In the genomic region with DNA sequence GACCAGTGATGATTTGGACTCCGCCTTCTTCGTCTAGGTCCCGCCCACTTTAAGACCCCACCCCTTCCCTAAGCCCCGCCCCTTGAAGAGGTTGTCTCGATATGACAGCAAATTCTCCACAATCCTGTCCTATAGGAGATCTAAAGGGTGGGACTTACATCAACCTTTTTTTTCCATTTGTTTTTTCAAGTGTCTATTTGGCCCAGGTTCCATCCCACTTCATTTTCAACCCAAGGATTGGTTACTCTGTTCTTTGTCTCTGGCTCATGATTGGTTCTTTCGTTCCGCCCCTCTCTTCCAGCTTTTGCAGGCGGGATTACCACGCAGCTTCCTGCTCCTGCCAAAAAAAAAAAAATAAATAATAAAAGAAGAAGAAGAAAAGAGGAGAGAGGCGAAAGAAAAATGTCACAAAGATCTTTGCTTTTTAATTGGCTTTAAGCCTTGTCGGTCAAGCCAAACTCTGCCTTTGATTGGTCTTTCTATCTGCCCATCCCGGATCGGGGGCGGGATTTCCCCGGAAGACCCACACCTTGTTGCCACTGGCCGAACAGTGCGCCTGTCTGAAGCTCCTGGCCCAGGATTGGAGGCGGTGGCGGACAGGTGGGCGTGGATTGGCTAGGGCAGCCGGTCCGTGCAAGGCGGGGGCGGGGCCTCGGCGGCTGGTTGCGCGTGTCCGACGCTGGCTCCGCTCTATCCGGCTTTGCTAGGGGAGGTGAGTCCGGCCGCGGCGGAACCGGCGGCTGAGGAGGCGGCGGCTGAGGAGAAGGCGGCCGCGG, we compare ENCODE assay signal across 8 cellular contexts. TPM values are rescaled to one million over a fixed set of nuclear protein-coding genes. Genes with fewer than 3 reads are reported as not detected.
DNase-seq lines count a peak whose midpoint lies in the region; ATAC-seq, FAIRE-seq and TF ChIP-seq lines count a peak whose summit lies in the region.

No MANE protein-coding gene starts in this region.

- no peaks in the 10 kb centered on the region for H3K36me3 ChIP-seq in astrocyte (ENCODE audit: insufficient read depth, low read length)
- H3K36me3 ChIP-seq in uterus: no peaks in the 10 kb centered on the region

- DNase-seq in NCI-H187 treated with DMSO at 0.1 percent for 48 hours (lab: John Stamatoyannopoulos, UW): peak; percentile 96
- peak; percentile 100 for DNase-seq in T-helper 2 cell treated with Interferon-gamma antibody and Interleukin-4, amounts not matched to agents 5 μg/mL and 100 μg/mL, for 36 hours (ENCODE audit: low spot score)
- DNase-seq in astrocyte (ENCODE audit: low read depth): peak; percentile 99
- peak; percentile 100 for DNase-seq in right cardiac atrium
- peak; percentile 99 for DNase-seq in pulmonary artery endothelial cell (ENCODE audit: low read depth, low spot score)
- peak; percentile 99 for DNase-seq in uterus

- H3K36me3 Mint-ChIP-seq in T-helper 2 cell treated with Interferon-gamma antibody and Interleukin-4, amounts not matched to agents 5 μg/mL and 100 μg/mL, for 36 hours (ENCODE audit: low read depth): peaks cover 16% of the 10 kb centered on the region
- no peaks in the 10 kb centered on the region for H3K36me3 Mint-ChIP-seq in astrocyte (ENCODE audit: low read depth, unreplicated experiment)

- peaks cover 42% of the 10 kb centered on the region for H3K4me1 Mint-ChIP-seq in T-helper 2 cell treated with Interferon-gamma antibody and Interleukin-4, amounts not matched to agents 5 μg/mL and 100 μg/mL, for 36 hours (ENCODE audit: low read depth)
- H3K4me1 Mint-ChIP-seq in astrocyte (ENCODE audit: low read depth, unreplicated experiment): peaks cover 21% of the 10 kb centered on the region

- intact Hi-C loops in right cardiac atrium (cut with DNase I): no loop called here
- intact Hi-C loops in uterus (cut with DNase I; ENCODE audit: low total_unique reads): no loop called here

- peaks cover 28% of the 10 kb centered on the region for H3K4me1 ChIP-seq in astrocyte (ENCODE audit: insufficient read depth, low read length)
- H3K4me1 ChIP-seq in right cardiac atrium (ENCODE audit: control insufficient read depth, insufficient read depth, low read length): peaks cover 8% of the 10 kb centered on the region
- H3K4me1 ChIP-seq in uterus: peaks cover 0 to 4% of the 10 kb centered on the region in 2 donors

- under 1% methylated on average over 43 of the region's 43 CpGs for WGBS in right cardiac atrium

- H3K27me3 ChIP-seq in astrocyte (ENCODE audit: insufficient read depth, low read length) (no peaks in the 10 kb centered on the region), right cardiac atrium (ENCODE audit: control insufficient read depth, insufficient read depth) (no peaks in the 10 kb centered on the region), uterus (no peaks in the 10 kb centered on the region)

- peak overlapping the region; percentile 69 for H3K27ac ChIP-seq in astrocyte (ENCODE audit: low read depth, low read length)
- peak overlapping the region; percentile 75 for H3K27ac ChIP-seq in right cardiac atrium (ENCODE audit: low read length)
- peak overlapping the region; percentile 78 to 91 for H3K27ac ChIP-seq in uterus

- TF ChIP-seq POLR2A in GM18505 (IDR thresholded peaks at IDR 0.05; ENCODE audit: borderline replicate concordance, extremely low read depth, insufficient read depth, insufficient read length) (peak; percentile 89), uterus (IDR thresholded peaks at IDR 0.05) (peak; percentile 61 to 72)

- no peak overlapping the region for H2AFZ ChIP-seq in astrocyte (ENCODE audit: low read depth, low read length)

- peak overlapping the region; percentile 80 for H3K4me3 Mint-ChIP-seq in T-helper 2 cell treated with Interferon-gamma antibody and Interleukin-4, amounts not matched to agents 5 μg/mL and 100 μg/mL, for 36 hours
- H3K4me3 Mint-ChIP-seq in astrocyte (ENCODE audit: unreplicated experiment): peak overlapping the region; percentile 79

- H3K27ac Mint-ChIP-seq in T-helper 2 cell treated with Interferon-gamma antibody and Interleukin-4, amounts not matched to agents 5 μg/mL and 100 μg/mL, for 36 hours: peak overlapping the region; percentile 81
- H3K27ac Mint-ChIP-seq in astrocyte (ENCODE audit: unreplicated experiment): no peak overlapping the region

- TF ChIP-seq CTCF in astrocyte (IDR thresholded peaks at IDR 0.05; ENCODE audit: insufficient read depth, low read depth, low read length) (no peak), uterus (IDR thresholded peaks at IDR 0.05) (no peak)

- H3K4me3 ChIP-seq in astrocyte (ENCODE audit: insufficient read depth, low read depth, low read length) (no peak overlapping the region), right cardiac atrium (ENCODE audit: low read length) (peak overlapping the region; percentile 87), uterus (peak overlapping the region; percentile 65 to 93)

- peak overlapping the region; percentile 88 for H3K9ac ChIP-seq in astrocyte (ENCODE audit: low read length)

- FAIRE-seq in astrocyte (lab: Jason Lieb, UNC): peak; percentile 45

- H3K9me3 Mint-ChIP-seq in T-helper 2 cell treated with Interferon-gamma antibody and Interleukin-4, amounts not matched to agents 5 μg/mL and 100 μg/mL, for 36 hours: no peaks in the 10 kb centered on the region
- H3K9me3 Mint-ChIP-seq in astrocyte (ENCODE audit: unreplicated experiment): no peaks in the 10 kb centered on the region

- ATAC-seq in GM18505 (IDR thresholded peaks at IDR 0.05; ENCODE audit: unreplicated experiment) (peak; percentile 88), HG02970 (IDR thresholded peaks at IDR 0.05; ENCODE audit: low FRiP score, unreplicated experiment) (peak; percentile 89), right cardiac atrium (peak; percentile 99)

- peaks cover 39% of the 10 kb centered on the region for H4K20me1 ChIP-seq in astrocyte (ENCODE audit: insufficient read depth, low read length)

- peaks cover 45% of the 10 kb centered on the region for H3K79me2 ChIP-seq in astrocyte (ENCODE audit: insufficient read depth, low read length)

- H3K4me2 ChIP-seq in astrocyte (ENCODE audit: low read length): peak overlapping the region; percentile 63

- H3K27me3 Mint-ChIP-seq in T-helper 2 cell treated with Interferon-gamma antibody and Interleukin-4, amounts not matched to agents 5 μg/mL and 100 μg/mL, for 36 hours (ENCODE audit: low read depth): peaks cover 7% of the 10 kb centered on the region
- H3K27me3 Mint-ChIP-seq in astrocyte (ENCODE audit: low read depth, unreplicated experiment): no peaks in the 10 kb centered on the region

- H3K9me3 ChIP-seq in astrocyte (ENCODE audit: insufficient read depth, low read depth, low read length) (no peaks in the 10 kb centered on the region), right cardiac atrium (ENCODE audit: control insufficient read depth, low read length) (no peaks in the 10 kb centered on the region), uterus (no peaks in the 10 kb centered on the region)

RNA-seq across cellular contexts. Expression of gene NLK, which starts 1.2 kb away (rescaled TPM):
- total RNA-seq in astrocyte (27.9 and 30.6 TPM in 2 replicates), right cardiac atrium (10 to 100 TPM; 21.4 to 28.1 (median 24.7) TPM), pulmonary artery endothelial cell (34.8 and 40.4 TPM in 2 replicates), uterus (10 to 100 TPM in 3 of 4 donors, 1 to 10 TPM in 1; 7.7 to 36.8 (median 23.4) TPM)
- polyA plus RNA-seq in right cardiac atrium: 11.7 TPM
